10 cellular contexts compared by ENCODE assay signal in genomic region chr12:113462880-113463745, GRCh38. TPM values are rescaled to one million over a fixed set of nuclear protein-coding genes. Genes with fewer than 3 reads are reported as not detected.
DNase-seq lines count a peak whose midpoint lies in the region; ATAC-seq and TF ChIP-seq lines count a peak whose summit lies in the region.
"Had no signal": no experiment of that assay in that cellular context is flagged by ENCODE, and none has a peak within 500 bp of the region (broad histone marks: within the 10 kb centered on the region; RNA-seq: fewer than 3 reads in every experiment).

No MANE protein-coding gene starts in this region.

- no peaks in the 10 kb centered on the region for H3K9me3 Mint-ChIP-seq in natural killer cell treated with Interleukin-12 subunit alpha and Interleukin-12 subunit beta and Interleukin-15 and Interleukin-18, amount 100 ng/mL, for 72 hours

- H3K4me1 ChIP-seq in heart left ventricle, result peaks cover 0 to 54% (median 37%) of the 10 kb centered on the region in 12 donors
- H3K4me1 ChIP-seq in vagina, result peaks cover 46% of the 10 kb centered on the region
- peaks cover 10% of the 10 kb centered on the region for H3K4me1 ChIP-seq in prostate gland (replicated peaks)

- H3K27me3 ChIP-seq in heart left ventricle (peaks cover 54 to 97% (median 75%) of the 10 kb centered on the region in 9 donors), vagina (peaks cover 43% of the 10 kb centered on the region), prostate gland (replicated peaks; ENCODE audit: insufficient read depth) (peaks cover 54% of the 10 kb centered on the region)

- no peak for TF ChIP-seq CTCF in heart left ventricle (IDR thresholded peaks at IDR 0.05)
- TF ChIP-seq CTCF in vagina (IDR thresholded peaks at IDR 0.05), result no peak
- TF ChIP-seq CTCF in prostate gland (IDR thresholded peaks at IDR 0.05), result no peak

- H3K9me3 ChIP-seq in heart left ventricle (no peaks in the 10 kb centered on the region), vagina (no peaks in the 10 kb centered on the region), prostate gland (no peaks in the 10 kb centered on the region)

- peaks cover 41 to 70% of the 10 kb centered on the region in 2 donors for H3K27me3 Mint-ChIP-seq in natural killer cell treated with Interleukin-12 subunit alpha and Interleukin-12 subunit beta and Interleukin-15 and Interleukin-18, amount 100 ng/mL, for 72 hours

- no peak for TF ChIP-seq POLR2A in heart left ventricle (IDR thresholded peaks at IDR 0.05)
- no peak for TF ChIP-seq POLR2A in vagina (IDR thresholded peaks at IDR 0.05)
- no peak for TF ChIP-seq POLR2A in prostate gland (IDR thresholded peaks at IDR 0.05)

- H3K36me3 ChIP-seq in heart left ventricle (no peaks in the 10 kb centered on the region), vagina (no peaks in the 10 kb centered on the region), prostate gland (no peaks in the 10 kb centered on the region)

- intact Hi-C loops in heart left ventricle (cut with DNase I), result loop anchor here in 9 of 10 donors (1.0 to 5.0 kb wide), 4 partner anchors 448 to 450 kb away; no protein-coding TSS in a partner anchor
- intact Hi-C loops in Right ventricle myocardium inferior (cut with DNase I), result loop anchor here (1.0 kb wide), 1 partner anchor 450 kb away; no protein-coding TSS in a partner anchor
- intact Hi-C loops in vagina (cut with DNase I), result loop anchor here (2.0 to 10.0 kb wide), 2 partner anchors 34 to 442 kb away; no protein-coding TSS in a partner anchor
- intact Hi-C loops in prostate gland (cut with DNase I), result loop anchor here (5.0 to 10.0 kb wide), 2 partner anchors 232 to 449 kb away; no protein-coding TSS in a partner anchor

- H3K27ac ChIP-seq in heart left ventricle (no peak overlapping the region), vagina (no peak overlapping the region), prostate gland (no peak overlapping the region)

- WGBS in heart left ventricle, 4 donors, result 2 to 3% (median 2%) methylated on average over 37 to 99 of the region's 99 CpGs
- WGBS in prostate gland, result 1% methylated on average over 47 of the region's 99 CpGs

- H3K27ac Mint-ChIP-seq in natural killer cell treated with Interleukin-12 subunit alpha and Interleukin-12 subunit beta and Interleukin-15 and Interleukin-18, amount 100 ng/mL, for 72 hours, result no peak overlapping the region

- H3K4me3 ChIP-seq in heart left ventricle, result peak overlapping the region in 10 of 12 donors; percentile 1 to 36 (median 29)
- H3K4me3 ChIP-seq in vagina, result peak overlapping the region; percentile 21 to 28
- H3K4me3 ChIP-seq in prostate gland, result no peak overlapping the region

- ATAC-seq in heart left ventricle, result no peak
- ATAC-seq in Right ventricle myocardium inferior, result no peak
- ATAC-seq in natural killer cell treated with Interleukin-12 subunit alpha and Interleukin-12 subunit beta and Interleukin-15 and Interleukin-18, amount 100 ng/mL, for 72 hours, result no peak
- no peak for ATAC-seq in GM19035 (IDR thresholded peaks at IDR 0.05; ENCODE audit: unreplicated experiment)
- ATAC-seq in GM21528 (IDR thresholded peaks at IDR 0.05; ENCODE audit: low FRiP score, unreplicated experiment), result no peak

- peaks cover 18 to 22% of the 10 kb centered on the region in 2 donors for H3K4me1 Mint-ChIP-seq in natural killer cell treated with Interleukin-12 subunit alpha and Interleukin-12 subunit beta and Interleukin-15 and Interleukin-18, amount 100 ng/mL, for 72 hours (ENCODE audit: low read depth in 2 of 2)

- H3K4me3 Mint-ChIP-seq in natural killer cell treated with Interleukin-12 subunit alpha and Interleukin-12 subunit beta and Interleukin-15 and Interleukin-18, amount 100 ng/mL, for 72 hours, result peak overlapping the region; percentile 68

- H3K36me3 Mint-ChIP-seq in natural killer cell treated with Interleukin-12 subunit alpha and Interleukin-12 subunit beta and Interleukin-15 and Interleukin-18, amount 100 ng/mL, for 72 hours, result peaks cover 6% of the 10 kb centered on the region

- DNase-seq in heart left ventricle (no peak), Right ventricle myocardium inferior (ENCODE audit: missing footprints) (no peak), dermis blood vessel endothelial cell (peak; percentile 29), vagina (ENCODE audit: extremely low spot score in 2 of 2) (no peak), prostate gland (ENCODE audit: low spot score) (no peak)
- DNase-seq in natural killer cell treated with Interleukin-12 subunit alpha and Interleukin-12 subunit beta and Interleukin-15 and Interleukin-18, amount 100 ng/mL, for 72 hours (ENCODE audit: low spot score), result no peak

RNA-seq across cellular contexts. Expression of gene LHX5, which starts 8.6 kb away (rescaled TPM):
- total RNA-seq in heart left ventricle (not detected), Right ventricle myocardium inferior (not detected), dermis blood vessel endothelial cell (0.05 TPM in 1 of 2 replicates, not detected in the other), vagina (not detected), prostate gland (not detected)
- not detected for polyA plus RNA-seq in heart left ventricle
- total RNA-seq in natural killer cell treated with Interleukin-12 subunit alpha and Interleukin-12 subunit beta and Interleukin-15 and Interleukin-18, amount 100 ng/mL, for 72 hours, result not detected
- total RNA-seq: activated CD8-positive, alpha-beta memory T cell treated with anti-CD3 and anti-CD28 coated beads for 36 hours; mucosa of gallbladder had no signal

RNA-seq across cellular contexts. Expression of gene SDSL, which starts 40.9 kb away (rescaled TPM):
- total RNA-seq in heart left ventricle (10 to 100 TPM in 4 of 9 donors, 1 to 10 TPM in 5; 2.6 to 21.0 (median 7.9) TPM), Right ventricle myocardium inferior (8.5 TPM), dermis blood vessel endothelial cell (2.4 and 3.3 TPM in 2 replicates), vagina (not detected), prostate gland (1 to 10 TPM; 6.2 to 8.5 TPM)
- 1 to 10 TPM; 2.5 to 3.3 TPM for polyA plus RNA-seq in heart left ventricle
- 1 to 10 TPM in 1 of 2 donors, under 1 TPM in 1; 0.76 to 2.6 TPM for total RNA-seq in natural killer cell treated with Interleukin-12 subunit alpha and Interleukin-12 subunit beta and Interleukin-15 and Interleukin-18, amount 100 ng/mL, for 72 hours
- total RNA-seq: activated CD8-positive, alpha-beta memory T cell treated with anti-CD3 and anti-CD28 coated beads for 36 hours had no signal

RNA-seq across cellular contexts. Expression of gene SDS, which starts 59.4 kb away (rescaled TPM):
- total RNA-seq in heart left ventricle, result 10 to 100 TPM in 1 of 9 donors, 1 to 10 TPM in 1, under 1 TPM in 2, not detected in 5; 0.28 to 10.5 (median 0.99) TPM
- under 1 TPM in 1 of 2 donors, not detected in 1; 0.32 TPM for polyA plus RNA-seq in heart left ventricle
- total RNA-seq in Right ventricle myocardium inferior, result not detected
- not detected in 2 replicates for total RNA-seq in dermis blood vessel endothelial cell
- not detected for total RNA-seq in natural killer cell treated with Interleukin-12 subunit alpha and Interleukin-12 subunit beta and Interleukin-15 and Interleukin-18, amount 100 ng/mL, for 72 hours
- total RNA-seq in vagina, result not detected
- total RNA-seq in prostate gland, result under 1 TPM; 0.50 to 0.80 TPM
- total RNA-seq: activated CD8-positive, alpha-beta memory T cell treated with anti-CD3 and anti-CD28 coated beads for 36 hours had no signal

Comparison
In these comparisons a context has a peak if more than half of its experiments do, and no peak if none do; other contexts are left out.
1. H3K4me3 ChIP-seq: peak in heart left ventricle (10 of 12) and vagina (2 of 2); none in prostate gland (0 of 2).